Comparison of ENCODE assay signal across 9 cellular contexts in genomic region chr17:7552621-7553051, GRCh38. TPM values are rescaled to one million over a fixed set of nuclear protein-coding genes. Genes with fewer than 3 reads are reported as not detected.
DNase-seq lines count a peak whose midpoint lies in the region; ATAC-seq and TF ChIP-seq lines count a peak whose summit lies in the region.
"Had no signal": no experiment of that assay in that cellular context is flagged by ENCODE, and none has a peak within 500 bp of the region (broad histone marks: within the 10 kb centered on the region; RNA-seq: fewer than 3 reads in every experiment).

No MANE protein-coding gene starts in this region.

- H3K4me1 ChIP-seq in neutrophil (ENCODE audit: control insufficient read depth in 1 of 2, insufficient read depth in 1 of 2, low read depth in 1 of 2, low read length in 1 of 2), result peaks cover 36 to 47% of the 10 kb centered on the region in 2 experiments

- TF ChIP-seq CTCF in neutrophil (IDR thresholded peaks at IDR 0.05), result no peak
- TF ChIP-seq CTCF in WERI-Rb-1 (IDR thresholded peaks at IDR 0.05; ENCODE audit: low read depth, low read length), result no peak

- H3K4me3 ChIP-seq in neutrophil (ENCODE audit: low read depth in 1 of 2, low read length in 1 of 2), result no peak overlapping the region
- no peak overlapping the region for H3K4me3 ChIP-seq in WERI-Rb-1 (ENCODE audit: low read depth, low read length)

- H3K27me3 ChIP-seq in neutrophil (peaks cover 29% of the 10 kb centered on the region), WERI-Rb-1 (ENCODE audit: insufficient read depth, low read depth, severe bottlenecking) (no peaks in the 10 kb centered on the region)

- peak; percentile 53 for DNase-seq in UCSD-AML1 (lab: John Stamatoyannopoulos, UW; ENCODE audit: unreplicated experiment)
- DNase-seq in AG20443 (ENCODE audit: low spot score), result no peak
- no peak for DNase-seq in AG08395 (ENCODE audit: low spot score)
- DNase-seq in WERI-Rb-1, result no peak

- H3K9me3 ChIP-seq in neutrophil (no peaks in the 10 kb centered on the region), WERI-Rb-1 (ENCODE audit: severe bottlenecking) (no peaks in the 10 kb centered on the region)

- H3K36me3 ChIP-seq in neutrophil, result no peaks in the 10 kb centered on the region
- H3K36me3 ChIP-seq in WERI-Rb-1, result no peaks in the 10 kb centered on the region

- H3K27ac ChIP-seq in neutrophil, result peak overlapping the region; percentile 75
- no peak overlapping the region for H3K27ac ChIP-seq in WERI-Rb-1

- ATAC-seq in GM18858 (IDR thresholded peaks at IDR 0.05; ENCODE audit: unreplicated experiment), result peak; percentile 88
- ATAC-seq in HG02798 (IDR thresholded peaks at IDR 0.05; ENCODE audit: poor library complexity, unreplicated experiment), result peak; percentile 63
- ATAC-seq in esophagus mucosa, result no peak
- ATAC-seq: HCT116 had no signal

RNA-seq across cellular contexts. Expression of gene TNFSF12, which starts 3.8 kb away (rescaled TPM):
- total RNA-seq in esophagus mucosa, result 2.7 TPM

RNA-seq across cellular contexts. Expression of gene TNFSF13, which starts 5.9 kb away (rescaled TPM):
- 6.4 TPM for total RNA-seq in esophagus mucosa

RNA-seq across cellular contexts. Expression of gene SENP3, which starts 9.1 kb away (rescaled TPM):
- total RNA-seq in esophagus mucosa, result 34.5 TPM

RNA-seq across cellular contexts. Expression of gene CD68, which starts 26.8 kb away (rescaled TPM):
- total RNA-seq in esophagus mucosa, result 61.3 TPM

RNA-seq across cellular contexts. Expression of gene MPDU1, which starts 31.0 kb away (rescaled TPM):
- 36.7 TPM for total RNA-seq in esophagus mucosa
